ENCODE assay signal across 1 cellular context in the genomic region with DNA sequence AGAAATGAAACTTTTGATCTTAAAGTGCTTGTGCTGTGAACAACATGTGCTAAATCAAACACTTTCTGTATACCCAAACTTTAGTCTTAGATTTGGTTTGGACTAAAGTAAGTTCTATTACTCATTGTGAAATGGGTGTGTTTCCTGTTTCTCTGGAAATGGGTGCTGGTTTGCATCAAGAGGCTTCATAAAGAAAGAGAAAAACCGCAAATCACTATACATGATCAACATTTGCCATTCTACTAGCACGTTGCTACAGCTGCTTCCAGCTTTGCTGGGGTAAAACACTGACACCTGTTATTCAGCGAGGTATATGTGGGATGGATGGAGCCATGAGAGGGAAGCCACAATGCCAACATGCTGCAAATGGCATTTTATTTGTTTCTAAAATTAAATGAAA.
TF ChIP-seq lines count a peak whose summit lies in the region.

No MANE protein-coding gene starts in this region.

TF ChIP-seq in GM12878, 131 proteins besides CTCF, POLR2A, EP300 and RAD21 (continued from another document and continues in another):
- TF ChIP-seq, protein P1, sequence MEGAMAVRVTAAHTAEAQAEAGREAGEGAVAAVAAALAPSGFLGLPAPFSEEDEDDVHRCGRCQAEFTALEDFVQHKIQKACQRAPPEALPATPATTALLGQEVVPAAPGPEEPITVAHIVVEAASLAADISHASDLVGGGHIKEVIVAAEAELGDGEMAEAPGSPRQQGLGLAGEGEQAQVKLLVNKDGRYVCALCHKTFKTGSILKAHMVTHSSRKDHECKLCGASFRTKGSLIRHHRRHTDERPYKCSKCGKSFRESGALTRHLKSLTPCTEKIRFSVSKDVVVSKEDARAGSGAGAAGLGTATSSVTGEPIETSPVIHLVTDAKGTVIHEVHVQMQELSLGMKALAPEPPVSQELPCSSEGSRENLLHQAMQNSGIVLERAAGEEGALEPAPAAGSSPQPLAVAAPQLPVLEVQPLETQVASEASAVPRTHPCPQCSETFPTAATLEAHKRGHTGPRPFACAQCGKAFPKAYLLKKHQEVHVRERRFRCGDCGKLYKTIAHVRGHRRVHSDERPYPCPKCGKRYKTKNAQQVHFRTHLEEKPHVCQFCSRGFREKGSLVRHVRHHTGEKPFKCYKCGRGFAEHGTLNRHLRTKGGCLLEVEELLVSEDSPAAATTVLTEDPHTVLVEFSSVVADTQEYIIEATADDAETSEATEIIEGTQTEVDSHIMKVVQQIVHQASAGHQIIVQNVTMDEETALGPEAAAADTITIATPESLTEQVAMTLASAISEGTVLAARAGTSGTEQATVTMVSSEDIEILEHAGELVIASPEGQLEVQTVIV (IDR thresholded peaks at IDR 0.05; ENCODE audit: borderline replicate concordance, partially characterized antibody) = no peak
- peak; percentile 89 for TF ChIP-seq CBFB (IDR thresholded peaks at IDR 0.05; ENCODE audit: low read depth)
- no peak for TF ChIP-seq SP1 (IDR thresholded peaks at IDR 0.05; ENCODE audit: low read depth, low read length)
- TF ChIP-seq TCF12 (IDR thresholded peaks at IDR 0.05; ENCODE audit: low read depth, low read length) = peak; percentile 91
- TF ChIP-seq, protein P2, sequence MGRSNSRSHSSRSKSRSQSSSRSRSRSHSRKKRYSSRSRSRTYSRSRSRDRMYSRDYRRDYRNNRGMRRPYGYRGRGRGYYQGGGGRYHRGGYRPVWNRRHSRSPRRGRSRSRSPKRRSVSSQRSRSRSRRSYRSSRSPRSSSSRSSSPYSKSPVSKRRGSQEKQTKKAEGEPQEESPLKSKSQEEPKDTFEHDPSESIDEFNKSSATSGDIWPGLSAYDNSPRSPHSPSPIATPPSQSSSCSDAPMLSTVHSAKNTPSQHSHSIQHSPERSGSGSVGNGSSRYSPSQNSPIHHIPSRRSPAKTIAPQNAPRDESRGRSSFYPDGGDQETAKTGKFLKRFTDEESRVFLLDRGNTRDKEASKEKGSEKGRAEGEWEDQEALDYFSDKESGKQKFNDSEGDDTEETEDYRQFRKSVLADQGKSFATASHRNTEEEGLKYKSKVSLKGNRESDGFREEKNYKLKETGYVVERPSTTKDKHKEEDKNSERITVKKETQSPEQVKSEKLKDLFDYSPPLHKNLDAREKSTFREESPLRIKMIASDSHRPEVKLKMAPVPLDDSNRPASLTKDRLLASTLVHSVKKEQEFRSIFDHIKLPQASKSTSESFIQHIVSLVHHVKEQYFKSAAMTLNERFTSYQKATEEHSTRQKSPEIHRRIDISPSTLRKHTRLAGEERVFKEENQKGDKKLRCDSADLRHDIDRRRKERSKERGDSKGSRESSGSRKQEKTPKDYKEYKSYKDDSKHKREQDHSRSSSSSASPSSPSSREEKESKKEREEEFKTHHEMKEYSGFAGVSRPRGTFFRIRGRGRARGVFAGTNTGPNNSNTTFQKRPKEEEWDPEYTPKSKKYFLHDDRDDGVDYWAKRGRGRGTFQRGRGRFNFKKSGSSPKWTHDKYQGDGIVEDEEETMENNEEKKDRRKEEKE (IDR thresholded peaks at IDR 0.05) = no peak
- TF ChIP-seq, protein P3, sequence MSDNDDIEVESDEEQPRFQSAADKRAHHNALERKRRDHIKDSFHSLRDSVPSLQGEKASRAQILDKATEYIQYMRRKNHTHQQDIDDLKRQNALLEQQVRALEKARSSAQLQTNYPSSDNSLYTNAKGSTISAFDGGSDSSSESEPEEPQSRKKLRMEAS (IDR thresholded peaks at IDR 0.05; ENCODE audit: low read depth, low read length) = no peak
- no peak for TF ChIP-seq NR2F1 (conservative IDR thresholded peaks at IDR 0.05)
- TF ChIP-seq CHD4 (IDR thresholded peaks at IDR 0.05) = no peak
- peak; percentile 96 for TF ChIP-seq NFIC (IDR thresholded peaks at IDR 0.05; ENCODE audit: low read depth, low read length)
- TF ChIP-seq BMI1 (IDR thresholded peaks at IDR 0.05; ENCODE audit: borderline replicate concordance) = no peak
- TF ChIP-seq, protein P4, sequence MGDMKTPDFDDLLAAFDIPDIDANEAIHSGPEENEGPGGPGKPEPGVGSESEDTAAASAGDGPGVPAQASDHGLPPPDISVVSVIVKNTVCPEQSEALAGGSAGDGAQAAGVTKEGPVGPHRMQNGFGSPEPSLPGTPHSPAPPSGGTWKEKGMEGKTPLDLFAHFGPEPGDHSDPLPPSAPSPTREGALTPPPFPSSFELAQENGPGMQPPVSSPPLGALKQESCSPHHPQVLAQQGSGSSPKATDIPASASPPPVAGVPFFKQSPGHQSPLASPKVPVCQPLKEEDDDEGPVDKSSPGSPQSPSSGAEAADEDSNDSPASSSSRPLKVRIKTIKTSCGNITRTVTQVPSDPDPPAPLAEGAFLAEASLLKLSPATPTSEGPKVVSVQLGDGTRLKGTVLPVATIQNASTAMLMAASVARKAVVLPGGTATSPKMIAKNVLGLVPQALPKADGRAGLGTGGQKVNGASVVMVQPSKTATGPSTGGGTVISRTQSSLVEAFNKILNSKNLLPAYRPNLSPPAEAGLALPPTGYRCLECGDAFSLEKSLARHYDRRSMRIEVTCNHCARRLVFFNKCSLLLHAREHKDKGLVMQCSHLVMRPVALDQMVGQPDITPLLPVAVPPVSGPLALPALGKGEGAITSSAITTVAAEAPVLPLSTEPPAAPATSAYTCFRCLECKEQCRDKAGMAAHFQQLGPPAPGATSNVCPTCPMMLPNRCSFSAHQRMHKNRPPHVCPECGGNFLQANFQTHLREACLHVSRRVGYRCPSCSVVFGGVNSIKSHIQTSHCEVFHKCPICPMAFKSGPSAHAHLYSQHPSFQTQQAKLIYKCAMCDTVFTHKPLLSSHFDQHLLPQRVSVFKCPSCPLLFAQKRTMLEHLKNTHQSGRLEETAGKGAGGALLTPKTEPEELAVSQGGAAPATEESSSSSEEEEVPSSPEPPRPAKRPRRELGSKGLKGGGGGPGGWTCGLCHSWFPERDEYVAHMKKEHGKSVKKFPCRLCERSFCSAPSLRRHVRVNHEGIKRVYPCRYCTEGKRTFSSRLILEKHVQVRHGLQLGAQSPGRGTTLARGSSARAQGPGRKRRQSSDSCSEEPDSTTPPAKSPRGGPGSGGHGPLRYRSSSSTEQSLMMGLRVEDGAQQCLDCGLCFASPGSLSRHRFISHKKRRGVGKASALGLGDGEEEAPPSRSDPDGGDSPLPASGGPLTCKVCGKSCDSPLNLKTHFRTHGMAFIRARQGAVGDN (IDR thresholded peaks at IDR 0.05) = no peak
- TF ChIP-seq, protein P5, sequence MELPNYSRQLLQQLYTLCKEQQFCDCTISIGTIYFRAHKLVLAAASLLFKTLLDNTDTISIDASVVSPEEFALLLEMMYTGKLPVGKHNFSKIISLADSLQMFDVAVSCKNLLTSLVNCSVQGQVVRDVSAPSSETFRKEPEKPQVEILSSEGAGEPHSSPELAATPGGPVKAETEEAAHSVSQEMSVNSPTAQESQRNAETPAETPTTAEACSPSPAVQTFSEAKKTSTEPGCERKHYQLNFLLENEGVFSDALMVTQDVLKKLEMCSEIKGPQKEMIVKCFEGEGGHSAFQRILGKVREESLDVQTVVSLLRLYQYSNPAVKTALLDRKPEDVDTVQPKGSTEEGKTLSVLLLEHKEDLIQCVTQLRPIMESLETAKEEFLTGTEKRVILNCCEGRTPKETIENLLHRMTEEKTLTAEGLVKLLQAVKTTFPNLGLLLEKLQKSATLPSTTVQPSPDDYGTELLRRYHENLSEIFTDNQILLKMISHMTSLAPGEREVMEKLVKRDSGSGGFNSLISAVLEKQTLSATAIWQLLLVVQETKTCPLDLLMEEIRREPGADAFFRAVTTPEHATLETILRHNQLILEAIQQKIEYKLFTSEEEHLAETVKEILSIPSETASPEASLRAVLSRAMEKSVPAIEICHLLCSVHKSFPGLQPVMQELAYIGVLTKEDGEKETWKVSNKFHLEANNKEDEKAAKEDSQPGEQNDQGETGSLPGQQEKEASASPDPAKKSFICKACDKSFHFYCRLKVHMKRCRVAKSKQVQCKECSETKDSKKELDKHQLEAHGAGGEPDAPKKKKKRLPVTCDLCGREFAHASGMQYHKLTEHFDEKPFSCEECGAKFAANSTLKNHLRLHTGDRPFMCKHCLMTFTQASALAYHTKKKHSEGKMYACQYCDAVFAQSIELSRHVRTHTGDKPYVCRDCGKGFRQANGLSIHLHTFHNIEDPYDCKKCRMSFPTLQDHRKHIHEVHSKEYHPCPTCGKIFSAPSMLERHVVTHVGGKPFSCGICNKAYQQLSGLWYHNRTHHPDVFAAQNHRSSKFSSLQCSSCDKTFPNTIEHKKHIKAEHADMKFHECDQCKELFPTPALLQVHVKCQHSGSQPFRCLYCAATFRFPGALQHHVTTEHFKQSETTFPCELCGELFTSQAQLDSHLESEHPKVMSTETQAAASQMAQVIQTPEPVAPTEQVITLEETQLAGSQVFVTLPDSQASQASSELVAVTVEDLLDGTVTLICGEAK (IDR thresholded peaks at IDR 0.05; ENCODE audit: borderline replicate concordance) = no peak
- no peak for TF ChIP-seq WRNIP1 (IDR thresholded peaks at IDR 0.05; ENCODE audit: borderline replicate concordance, low read depth, low read length)
- TF ChIP-seq MYB (IDR thresholded peaks at IDR 0.05; ENCODE audit: borderline replicate concordance, low read depth, low read length) = no peak
- 0 out of 3 replicates have a peak, but pooled peaks of 1 of the 2 experiments have one; percentile 6 for TF ChIP-seq EGR1 (IDR thresholded peaks at IDR 0.05; ENCODE audit: borderline replicate concordance in 1 of 2, low read depth in 2 of 2, low read length in 2 of 2)
- no peak for TF ChIP-seq NRF1 (conservative IDR thresholded peaks at IDR 0.05; ENCODE audit: low read depth, low read length)
- TF ChIP-seq CBX5 (IDR thresholded peaks at IDR 0.05; ENCODE audit: low read depth) = peak; percentile 93
- TF ChIP-seq SREBF1 (IDR thresholded peaks at IDR 0.05; ENCODE audit: low read length) = no peak
- TF ChIP-seq SUZ12 (IDR thresholded peaks at IDR 0.05; ENCODE audit: unreplicated experiment) = no peak
- no peak for TF ChIP-seq RFX5 (IDR thresholded peaks at IDR 0.05; ENCODE audit: low read depth, low read length)
- TF ChIP-seq TARDBP (IDR thresholded peaks at IDR 0.05; ENCODE audit: borderline replicate concordance) = no peak
- TF ChIP-seq NR2C1 (IDR thresholded peaks at IDR 0.05) = no peak
- TF ChIP-seq HDAC2 (IDR thresholded peaks at IDR 0.05) = no peak
- TF ChIP-seq POLR2AphosphoS2 (IDR thresholded peaks at IDR 0.05; ENCODE audit: low read depth, low read length) = no peak
- TF ChIP-seq SMC3 (IDR thresholded peaks at IDR 0.05; ENCODE audit: borderline replicate concordance, low read length) = no peak
- TF ChIP-seq JUNB (IDR thresholded peaks at IDR 0.05) = peak; percentile 91
- TF ChIP-seq, protein P6, sequence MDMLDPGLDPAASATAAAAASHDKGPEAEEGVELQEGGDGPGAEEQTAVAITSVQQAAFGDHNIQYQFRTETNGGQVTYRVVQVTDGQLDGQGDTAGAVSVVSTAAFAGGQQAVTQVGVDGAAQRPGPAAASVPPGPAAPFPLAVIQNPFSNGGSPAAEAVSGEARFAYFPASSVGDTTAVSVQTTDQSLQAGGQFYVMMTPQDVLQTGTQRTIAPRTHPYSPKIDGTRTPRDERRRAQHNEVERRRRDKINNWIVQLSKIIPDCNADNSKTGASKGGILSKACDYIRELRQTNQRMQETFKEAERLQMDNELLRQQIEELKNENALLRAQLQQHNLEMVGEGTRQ (IDR thresholded peaks at IDR 0.05; ENCODE audit: borderline replicate concordance, low read depth, low read length) = no peak
- TF ChIP-seq, protein P7, sequence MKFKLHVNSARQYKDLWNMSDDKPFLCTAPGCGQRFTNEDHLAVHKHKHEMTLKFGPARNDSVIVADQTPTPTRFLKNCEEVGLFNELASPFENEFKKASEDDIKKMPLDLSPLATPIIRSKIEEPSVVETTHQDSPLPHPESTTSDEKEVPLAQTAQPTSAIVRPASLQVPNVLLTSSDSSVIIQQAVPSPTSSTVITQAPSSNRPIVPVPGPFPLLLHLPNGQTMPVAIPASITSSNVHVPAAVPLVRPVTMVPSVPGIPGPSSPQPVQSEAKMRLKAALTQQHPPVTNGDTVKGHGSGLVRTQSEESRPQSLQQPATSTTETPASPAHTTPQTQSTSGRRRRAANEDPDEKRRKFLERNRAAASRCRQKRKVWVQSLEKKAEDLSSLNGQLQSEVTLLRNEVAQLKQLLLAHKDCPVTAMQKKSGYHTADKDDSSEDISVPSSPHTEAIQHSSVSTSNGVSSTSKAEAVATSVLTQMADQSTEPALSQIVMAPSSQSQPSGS (IDR thresholded peaks at IDR 0.05; ENCODE audit: low read length) = peak; percentile 93
- no peak for TF ChIP-seq RAD51 (IDR thresholded peaks at IDR 0.05)
- peak; percentile 47; the same call in 1 of the 2 replicates for TF ChIP-seq CREB1 (IDR thresholded peaks at IDR 0.05; ENCODE audit: low read depth)
- peak; percentile 79 for TF ChIP-seq MEF2A (IDR thresholded peaks at IDR 0.05; ENCODE audit: insufficient read depth, low read depth, low read length)
- no peak for TF ChIP-seq ATF7 (IDR thresholded peaks at IDR 0.05; ENCODE audit: low read depth)
- TF ChIP-seq SMAD5 (IDR thresholded peaks at IDR 0.05; ENCODE audit: low read depth) = no peak
- TF ChIP-seq, protein P8, sequence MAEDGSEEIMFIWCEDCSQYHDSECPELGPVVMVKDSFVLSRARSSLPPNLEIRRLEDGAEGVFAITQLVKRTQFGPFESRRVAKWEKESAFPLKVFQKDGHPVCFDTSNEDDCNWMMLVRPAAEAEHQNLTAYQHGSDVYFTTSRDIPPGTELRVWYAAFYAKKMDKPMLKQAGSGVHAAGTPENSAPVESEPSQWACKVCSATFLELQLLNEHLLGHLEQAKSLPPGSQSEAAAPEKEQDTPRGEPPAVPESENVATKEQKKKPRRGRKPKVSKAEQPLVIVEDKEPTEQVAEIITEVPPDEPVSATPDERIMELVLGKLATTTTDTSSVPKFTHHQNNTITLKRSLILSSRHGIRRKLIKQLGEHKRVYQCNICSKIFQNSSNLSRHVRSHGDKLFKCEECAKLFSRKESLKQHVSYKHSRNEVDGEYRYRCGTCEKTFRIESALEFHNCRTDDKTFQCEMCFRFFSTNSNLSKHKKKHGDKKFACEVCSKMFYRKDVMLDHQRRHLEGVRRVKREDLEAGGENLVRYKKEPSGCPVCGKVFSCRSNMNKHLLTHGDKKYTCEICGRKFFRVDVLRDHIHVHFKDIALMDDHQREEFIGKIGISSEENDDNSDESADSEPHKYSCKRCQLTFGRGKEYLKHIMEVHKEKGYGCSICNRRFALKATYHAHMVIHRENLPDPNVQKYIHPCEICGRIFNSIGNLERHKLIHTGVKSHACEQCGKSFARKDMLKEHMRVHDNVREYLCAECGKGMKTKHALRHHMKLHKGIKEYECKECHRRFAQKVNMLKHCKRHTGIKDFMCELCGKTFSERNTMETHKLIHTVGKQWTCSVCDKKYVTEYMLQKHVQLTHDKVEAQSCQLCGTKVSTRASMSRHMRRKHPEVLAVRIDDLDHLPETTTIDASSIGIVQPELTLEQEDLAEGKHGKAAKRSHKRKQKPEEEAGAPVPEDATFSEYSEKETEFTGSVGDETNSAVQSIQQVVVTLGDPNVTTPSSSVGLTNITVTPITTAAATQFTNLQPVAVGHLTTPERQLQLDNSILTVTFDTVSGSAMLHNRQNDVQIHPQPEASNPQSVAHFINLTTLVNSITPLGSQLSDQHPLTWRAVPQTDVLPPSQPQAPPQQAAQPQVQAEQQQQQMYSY (CRISPR knock-in tag; IDR thresholded peaks at IDR 0.05) = no peak
- no peak for TF ChIP-seq JUND (IDR thresholded peaks at IDR 0.05; ENCODE audit: low read depth, low read length)
- TF ChIP-seq MTA3 (IDR thresholded peaks at IDR 0.05; ENCODE audit: borderline replicate concordance, low read length) = peak; percentile 89; the same call in 1 of the 2 replicates
- TF ChIP-seq ASH2L (IDR thresholded peaks at IDR 0.05; ENCODE audit: borderline replicate concordance, low read depth) = no peak
- TF ChIP-seq NFYA (IDR thresholded peaks at IDR 0.05; ENCODE audit: borderline replicate concordance, low read depth, low read length) = no peak
- no peak for TF ChIP-seq IKZF1 (conservative IDR thresholded peaks at IDR 0.05)
- 0 out of 4 replicates have a peak, but pooled peaks of 1 of the 2 experiments have one; percentile 70 for TF ChIP-seq CEBPB (IDR thresholded peaks at IDR 0.05; ENCODE audit: borderline replicate concordance in 1 of 2, low read depth in 2 of 2, low read length in 2 of 2)
- no peak for TF ChIP-seq HDGF (IDR thresholded peaks at IDR 0.05)
